In the genomic region with DNA sequence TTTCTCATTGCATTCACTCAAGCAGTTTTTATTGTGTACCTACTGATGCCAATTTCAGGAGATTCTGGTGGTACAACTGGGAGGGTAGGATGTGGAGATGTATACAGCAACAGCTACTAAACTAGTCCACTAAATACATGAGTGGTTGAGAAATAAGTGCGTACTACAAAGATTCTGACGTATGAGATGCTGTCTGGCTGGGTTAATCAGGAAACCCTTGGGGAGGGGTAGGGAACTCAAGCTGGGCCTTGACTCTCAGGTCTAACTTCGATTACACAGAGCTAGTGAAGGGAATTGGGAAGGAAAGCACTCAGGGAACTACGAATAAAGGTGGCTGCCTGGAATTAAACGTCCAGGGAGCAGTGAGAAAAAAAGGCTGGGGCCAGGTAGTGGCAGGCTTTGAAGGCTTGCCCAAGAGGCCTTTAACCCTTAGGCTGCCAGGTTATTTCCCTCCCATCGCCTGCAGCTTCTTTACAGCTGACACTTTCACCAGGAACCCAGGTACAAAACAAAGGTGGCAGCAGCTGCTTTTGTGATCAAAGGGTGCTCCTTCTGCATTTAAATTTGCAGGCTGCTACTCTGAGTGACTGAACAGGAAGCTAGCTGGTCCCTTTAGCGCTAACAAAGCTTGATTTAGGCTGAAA, we compare ENCODE assay signal across 8 cellular contexts. TPM values are rescaled to one million over a fixed set of nuclear protein-coding genes. Genes with fewer than 3 reads are reported as not detected.
DNase-seq lines count a peak whose midpoint lies in the region; ATAC-seq and TF ChIP-seq lines count a peak whose summit lies in the region.
"Had no signal": no experiment of that assay in that cellular context is flagged by ENCODE, and none has a peak within 500 bp of the region (broad histone marks: within the 10 kb centered on the region; RNA-seq: fewer than 3 reads in every experiment).

No MANE protein-coding gene starts in this region.

- peaks cover 3% of the 10 kb centered on the region for H3K36me3 ChIP-seq in CD4-positive, CD25-positive, alpha-beta regulatory T cell (ENCODE audit: control insufficient read depth, insufficient read depth, low read length)
- H3K36me3 ChIP-seq in hepatocyte (replicated peaks; ENCODE audit: insufficient read depth, low read depth), result no peaks in the 10 kb centered on the region

- H3K4me3 Mint-ChIP-seq in CD4-positive, CD25-positive, alpha-beta regulatory T cell, result peak overlapping the region; percentile 56 to 95 (median 73)
- H3K4me3 Mint-ChIP-seq in Calu3 (ENCODE audit: low read depth, unreplicated experiment), result no peak overlapping the region

- peaks cover 76% of the 10 kb centered on the region for H3K79me2 ChIP-seq in hepatocyte

- no peaks in the 10 kb centered on the region for H3K9me3 ChIP-seq in CD4-positive, CD25-positive, alpha-beta regulatory T cell (ENCODE audit: control insufficient read depth in 2 of 2, low read length in 2 of 2)
- H3K9me3 ChIP-seq in hepatocyte (ENCODE audit: low read depth), result no peaks in the 10 kb centered on the region
- H3K9me3 ChIP-seq: esophagus squamous epithelium had no signal

- H4K20me1 ChIP-seq in hepatocyte (ENCODE audit: insufficient read depth, poor library complexity, severe bottlenecking), result peaks cover 46% of the 10 kb centered on the region

- CTCF ChIA-PET in Calu3 (lab: Charles Lee) (no interaction called here), GM10248 (lab: Yijun Ruan, JAX) (interaction anchor here (1.8 kb wide), 1 partner anchor 78 kb away, joined by 4 read pairs; a partner anchor contains a TSS)

- DNase-seq in CD4-positive, CD25-positive, alpha-beta regulatory T cell, result peak in 2 of 3 donors; percentile 28 to 58
- peak; percentile 28 for DNase-seq in T follicular helper cell (ENCODE audit: low read depth)
- peak; percentile 40 for DNase-seq in hepatocyte (ENCODE audit: low spot score)
- DNase-seq in NCI-H69 (lab: John Stamatoyannopoulos, UW), result no peak
- no peak for DNase-seq in Calu3
- DNase-seq in GM10248 (ENCODE audit: extremely low spot score), result no peak
- DNase-seq: esophagus squamous epithelium, SHP77 treated with DMSO at 0.1 percent for 48 hours had no signal

- 26% methylated on average over 7 of the region's 7 CpGs for WGBS in hepatocyte (ENCODE audit: low lambda C conversion rate, missing lambda C conversion rate)

- H3K27ac ChIP-seq in CD4-positive, CD25-positive, alpha-beta regulatory T cell (ENCODE audit: insufficient read depth, low read length, poor library complexity, severe bottlenecking), result peak overlapping the region; percentile 39
- H3K27ac ChIP-seq in hepatocyte, result peak overlapping the region; percentile 35

- H2AFZ ChIP-seq in hepatocyte, result no peak overlapping the region

- H3K4me1 ChIP-seq in CD4-positive, CD25-positive, alpha-beta regulatory T cell (ENCODE audit: control insufficient read depth, insufficient read depth, low read length, poor library complexity, severe bottlenecking), result peaks cover 47% of the 10 kb centered on the region
- H3K4me1 ChIP-seq in hepatocyte (ENCODE audit: insufficient read depth), result peaks cover 15% of the 10 kb centered on the region

- POLR2A ChIA-PET in GM10248 (lab: Yijun Ruan, JAX), result interaction anchor here (0.6 kb wide), 1 partner anchor 144 kb away, joined by 3 read pairs; no protein-coding TSS in a partner anchor

- peak overlapping the region; percentile 68 to 91 (median 91) for H3K27ac Mint-ChIP-seq in CD4-positive, CD25-positive, alpha-beta regulatory T cell
- H3K27ac Mint-ChIP-seq in Calu3 (ENCODE audit: unreplicated experiment), result no peak overlapping the region

- BruUV-seq in Calu3 (replicated peaks; lab: Mats Ljungman, UMichigan), result no TSS peak

- peaks cover 10% of the 10 kb centered on the region for H3K27me3 Mint-ChIP-seq in CD4-positive, CD25-positive, alpha-beta regulatory T cell
- H3K27me3 Mint-ChIP-seq in Calu3 (ENCODE audit: unreplicated experiment), result no peaks in the 10 kb centered on the region

- TF ChIP-seq CTCF in hepatocyte (IDR thresholded peaks at IDR 0.05; ENCODE audit: poor library complexity), result no peak
- no peak for TF ChIP-seq CTCF in Calu3 (IDR thresholded peaks at IDR 0.05; ENCODE audit: unreplicated experiment)
- TF ChIP-seq CTCF in GM10248 (IDR thresholded peaks at IDR 0.05; ENCODE audit: control extremely low read depth, extremely low read depth, low read depth, missing control alignments), result no peak

- H3K9me2 ChIP-seq in hepatocyte (replicated peaks; ENCODE audit: insufficient read depth), result no peaks in the 10 kb centered on the region

- H3K4me1 Mint-ChIP-seq in CD4-positive, CD25-positive, alpha-beta regulatory T cell, result peaks cover 9 to 72% (median 47%) of the 10 kb centered on the region in 4 donors
- H3K4me1 Mint-ChIP-seq in Calu3 (ENCODE audit: low read depth, unreplicated experiment), result peaks cover 2% of the 10 kb centered on the region

- peak overlapping the region; percentile 40 for H3K4me2 ChIP-seq in hepatocyte

- ATAC-seq in CD4-positive, CD25-positive, alpha-beta regulatory T cell (ENCODE audit: low read depth in 2 of 2), result no peak

- no peak overlapping the region for H3K4me3 ChIP-seq in CD4-positive, CD25-positive, alpha-beta regulatory T cell (ENCODE audit: low read depth, low read length)
- no peak overlapping the region for H3K4me3 ChIP-seq in hepatocyte
- H3K4me3 ChIP-seq: esophagus squamous epithelium had no signal

- intact Hi-C loops in Calu3 (cut with micrococcal nuclease; ENCODE audit: unreplicated experiment), result no loop called here

- no peaks in the 10 kb centered on the region for H3K36me3 Mint-ChIP-seq in CD4-positive, CD25-positive, alpha-beta regulatory T cell
- peaks cover 40% of the 10 kb centered on the region for H3K36me3 Mint-ChIP-seq in Calu3 (ENCODE audit: insufficient read depth, unreplicated experiment)

- H3K27me3 ChIP-seq in CD4-positive, CD25-positive, alpha-beta regulatory T cell (ENCODE audit: control insufficient read depth, insufficient read depth, low read length), result no peaks in the 10 kb centered on the region
- H3K27me3 ChIP-seq in hepatocyte, result no peaks in the 10 kb centered on the region

- no peaks in the 10 kb centered on the region for H3K9me3 Mint-ChIP-seq in CD4-positive, CD25-positive, alpha-beta regulatory T cell
- no peaks in the 10 kb centered on the region for H3K9me3 Mint-ChIP-seq in Calu3 (ENCODE audit: low read depth, unreplicated experiment)

RNA-seq across cellular contexts. Expression of a gene that starts 3.2 kb away (rescaled TPM):
- total RNA-seq in CD4-positive, CD25-positive, alpha-beta regulatory T cell, result 59.6 TPM
- 10 to 100 TPM; 26.7 to 44.5 (median 34.8) TPM for polyA plus RNA-seq in CD4-positive, CD25-positive, alpha-beta regulatory T cell
- total RNA-seq in hepatocyte (68.6 and 73.6 TPM in 2 replicates), Calu3 (2022) (39.8 and 46.5 TPM in 2 replicates)
- polyA plus RNA-seq in hepatocyte, result 58.4 and 59.8 TPM in 2 replicates

RNA-seq across cellular contexts. Expression of a gene that starts 3.7 kb away (rescaled TPM):
- total RNA-seq in CD4-positive, CD25-positive, alpha-beta regulatory T cell, result 1.4 TPM
- 1 to 10 TPM in 3 of 4 donors, under 1 TPM in 1; 0.22 to 2.2 (median 2.0) TPM for polyA plus RNA-seq in CD4-positive, CD25-positive, alpha-beta regulatory T cell
- 12.8 and 20.6 TPM in 2 replicates for total RNA-seq in hepatocyte
- polyA plus RNA-seq in hepatocyte, result 37.0 and 37.1 TPM in 2 replicates
- total RNA-seq in Calu3 (2022), result 8.7 and 9.3 TPM in 2 replicates

RNA-seq across cellular contexts. Expression of a gene that starts 49.0 kb away (rescaled TPM):
- 17.1 TPM for total RNA-seq in CD4-positive, CD25-positive, alpha-beta regulatory T cell
- polyA plus RNA-seq in CD4-positive, CD25-positive, alpha-beta regulatory T cell, result 10 to 100 TPM; 25.3 to 36.4 (median 28.5) TPM
- total RNA-seq in hepatocyte (54.4 and 57.0 TPM in 2 replicates), Calu3 (2022) (25.7 and 27.7 TPM in 2 replicates)
- 81.9 and 86.8 TPM in 2 replicates for polyA plus RNA-seq in hepatocyte

RNA-seq across cellular contexts. Expression of a gene that starts 49.2 kb away (rescaled TPM):
- total RNA-seq in CD4-positive, CD25-positive, alpha-beta regulatory T cell, result 42.2 TPM
- 100 to 1,000 TPM in 2 of 4 donors, 10 to 100 TPM in 2; 97.5 to 105 (median 101) TPM for polyA plus RNA-seq in CD4-positive, CD25-positive, alpha-beta regulatory T cell
- total RNA-seq in hepatocyte, result 34.7 and 40.0 TPM in 2 replicates
- 39.1 and 51.7 TPM in 2 replicates for polyA plus RNA-seq in hepatocyte
- 28.6 and 29.5 TPM in 2 replicates for total RNA-seq in Calu3 (2022)

Comparison
In these comparisons a context has a peak if more than half of its experiments do, and no peak if none do; other contexts are left out.
1. DNase-seq: peak in CD4-positive, CD25-positive, alpha-beta regulatory T cell (2 of 3), T follicular helper cell (single experiment) and hepatocyte (single experiment); none in NCI-H69 (single experiment), Calu3 (single experiment) and GM10248 (single experiment).